Comparison of ENCODE assay signal across 1 cellular context in the genomic region with DNA sequence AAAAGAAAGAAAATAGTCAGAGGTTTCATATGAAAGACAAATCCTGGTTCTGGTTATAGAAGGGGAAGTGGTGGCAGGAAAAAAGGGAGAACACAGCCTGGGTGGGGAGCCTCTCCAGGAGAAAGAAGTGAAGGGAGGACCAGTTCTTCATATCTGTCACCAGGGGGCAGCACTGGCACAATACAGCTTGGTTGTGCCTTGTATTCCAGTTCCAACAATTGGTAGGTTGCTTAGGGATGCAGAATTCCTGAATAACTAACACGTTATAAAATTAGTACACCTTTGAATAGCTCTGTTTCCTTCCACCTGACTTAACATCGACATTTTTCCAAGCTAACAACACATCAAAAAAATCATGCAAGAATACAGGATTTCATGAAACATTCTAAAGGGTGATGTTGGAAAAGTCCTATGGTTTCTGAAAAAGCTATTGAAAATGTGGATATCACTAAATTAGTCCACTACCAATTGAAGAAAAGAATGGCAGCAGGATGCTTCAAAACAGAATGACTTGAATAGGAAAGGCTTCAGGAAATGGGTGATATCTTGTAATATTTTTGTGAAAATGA.
TF ChIP-seq lines count a peak whose summit lies in the region.

No MANE protein-coding gene starts in this region.

TF ChIP-seq in WTC11, 78 proteins besides CTCF, POLR2A, EP300 and RAD21 (continued from another document):
- TF ChIP-seq, protein P1, sequence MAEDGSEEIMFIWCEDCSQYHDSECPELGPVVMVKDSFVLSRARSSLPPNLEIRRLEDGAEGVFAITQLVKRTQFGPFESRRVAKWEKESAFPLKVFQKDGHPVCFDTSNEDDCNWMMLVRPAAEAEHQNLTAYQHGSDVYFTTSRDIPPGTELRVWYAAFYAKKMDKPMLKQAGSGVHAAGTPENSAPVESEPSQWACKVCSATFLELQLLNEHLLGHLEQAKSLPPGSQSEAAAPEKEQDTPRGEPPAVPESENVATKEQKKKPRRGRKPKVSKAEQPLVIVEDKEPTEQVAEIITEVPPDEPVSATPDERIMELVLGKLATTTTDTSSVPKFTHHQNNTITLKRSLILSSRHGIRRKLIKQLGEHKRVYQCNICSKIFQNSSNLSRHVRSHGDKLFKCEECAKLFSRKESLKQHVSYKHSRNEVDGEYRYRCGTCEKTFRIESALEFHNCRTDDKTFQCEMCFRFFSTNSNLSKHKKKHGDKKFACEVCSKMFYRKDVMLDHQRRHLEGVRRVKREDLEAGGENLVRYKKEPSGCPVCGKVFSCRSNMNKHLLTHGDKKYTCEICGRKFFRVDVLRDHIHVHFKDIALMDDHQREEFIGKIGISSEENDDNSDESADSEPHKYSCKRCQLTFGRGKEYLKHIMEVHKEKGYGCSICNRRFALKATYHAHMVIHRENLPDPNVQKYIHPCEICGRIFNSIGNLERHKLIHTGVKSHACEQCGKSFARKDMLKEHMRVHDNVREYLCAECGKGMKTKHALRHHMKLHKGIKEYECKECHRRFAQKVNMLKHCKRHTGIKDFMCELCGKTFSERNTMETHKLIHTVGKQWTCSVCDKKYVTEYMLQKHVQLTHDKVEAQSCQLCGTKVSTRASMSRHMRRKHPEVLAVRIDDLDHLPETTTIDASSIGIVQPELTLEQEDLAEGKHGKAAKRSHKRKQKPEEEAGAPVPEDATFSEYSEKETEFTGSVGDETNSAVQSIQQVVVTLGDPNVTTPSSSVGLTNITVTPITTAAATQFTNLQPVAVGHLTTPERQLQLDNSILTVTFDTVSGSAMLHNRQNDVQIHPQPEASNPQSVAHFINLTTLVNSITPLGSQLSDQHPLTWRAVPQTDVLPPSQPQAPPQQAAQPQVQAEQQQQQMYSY (CRISPR knock-in tag; IDR thresholded peaks at IDR 0.05), result no peak
- TF ChIP-seq SP1 (CRISPR knock-in tag; conservative IDR thresholded peaks at IDR 0.05), result no peak
- TF ChIP-seq NFYB (CRISPR knock-in tag; conservative IDR thresholded peaks at IDR 0.05; ENCODE audit: low read depth), result no peak
TF ChIP-seq in WTC11: peak in this region for 1.
